Comparison of ENCODE assay signal across 24 cellular contexts in genomic region chr6:4916954-4917561, GRCh38.
DNase-seq lines count a peak whose midpoint lies in the region; ATAC-seq, FAIRE-seq and TF ChIP-seq lines count a peak whose summit lies in the region.
"Had no signal": no experiment of that assay in that cellular context is flagged by ENCODE, and none has a peak within 500 bp of the region (broad histone marks: within the 10 kb centered on the region; RNA-seq: fewer than 3 reads in every experiment).

No MANE protein-coding gene starts in this region.

- peaks cover 11 to 36% (median 28%) of the 10 kb centered on the region in 4 experiments; a peak in 6 of 7 replicates for H3K4me1 ChIP-seq in H1 (replicated peaks in 1 of 4; ENCODE audit: control insufficient read depth in 3 of 4, insufficient read depth in 4 of 4, low read length in 3 of 4)
- H3K4me1 ChIP-seq: breast epithelium had no signal

- peaks cover 2% of the 10 kb centered on the region for H3K36me3 Mint-ChIP-seq in activated naive CD4-positive, alpha-beta T cell treated with anti-CD3 and anti-CD28 coated beads, Interleukin-2, amount 10 ng/mL, durations not matched to agents 7 days and 5 days
- peaks cover 1% of the 10 kb centered on the region for H3K36me3 Mint-ChIP-seq in T-helper 2 cell treated with Interferon-gamma antibody and Interleukin-4, amounts not matched to agents 5 μg/mL and 100 μg/mL, for 36 hours (ENCODE audit: low read depth)

- H2AFZ ChIP-seq in H1 (ENCODE audit: low read length): no peak overlapping the region

- POLR2A ChIA-PET in H1 (lab: Charles Lee; ENCODE audit: partially characterized antibody): interaction anchor here (0.8 kb wide), 1 partner anchor 10 kb away, joined by 3 read pairs; no protein-coding TSS in a partner anchor

- WGBS in H1 (ENCODE audit: extremely low coverage in 1 of 2, insufficient coverage in 1 of 2, insufficient read length in 1 of 2, insufficient replicate concordance in 2 of 2, low coverage in 1 of 2, low lambda C conversion rate in 2 of 2, missing lambda C conversion rate in 1 of 2), 2 experiments: 83% methylated on average over 5 of the region's 5 CpGs; no CpG with 5 or more reads in 1 of the 2 experiments

- H4K91ac ChIP-seq in H1 (replicated peaks; ENCODE audit: insufficient read length, low read length): no peak overlapping the region

- no peak overlapping the region for H3K4ac ChIP-seq in H1 (replicated peaks; ENCODE audit: insufficient read length, low read depth, low read length)

- H3K27ac Mint-ChIP-seq in activated naive CD4-positive, alpha-beta T cell treated with anti-CD3 and anti-CD28 coated beads, Interleukin-2, amount 10 ng/mL, durations not matched to agents 7 days and 5 days: peak overlapping the region; percentile 82
- H3K27ac Mint-ChIP-seq in T-helper 2 cell treated with Interferon-gamma antibody and Interleukin-4, amounts not matched to agents 5 μg/mL and 100 μg/mL, for 36 hours: peak overlapping the region; percentile 59

- H3K18ac ChIP-seq in H1 (ENCODE audit: extremely low read depth, low read length): no peak overlapping the region

- no peak for TF ChIP-seq CTCF in H1 (IDR thresholded peaks at IDR 0.05; ENCODE audit: control extremely low read depth in 1 of 3, insufficient read depth in 1 of 3, low read depth in 1 of 3, low read length in 3 of 3)

- H2BK15ac ChIP-seq in H1 (ENCODE audit: low read length): no peak overlapping the region

- peaks cover 32 to 36% of the 10 kb centered on the region in 2 experiments for H4K20me1 ChIP-seq in H1 (replicated peaks in 1 of 2; ENCODE audit: control insufficient read depth in 1 of 2, insufficient read depth in 2 of 2, low read length in 2 of 2)

- TF ChIP-seq POLR2A in H1 (IDR thresholded peaks at IDR 0.05; ENCODE audit: control extremely low read depth in 1 of 2, low read depth in 2 of 2, low read length in 2 of 2): no peak

- H3K4me3 Mint-ChIP-seq in activated naive CD4-positive, alpha-beta T cell treated with anti-CD3 and anti-CD28 coated beads, Interleukin-2, amount 10 ng/mL, durations not matched to agents 7 days and 5 days: no peak overlapping the region
- peak overlapping the region; percentile 22 for H3K4me3 Mint-ChIP-seq in T-helper 2 cell treated with Interferon-gamma antibody and Interleukin-4, amounts not matched to agents 5 μg/mL and 100 μg/mL, for 36 hours
- H3K4me3 Mint-ChIP-seq: CD14-positive monocyte had no signal

- H3K4me1 Mint-ChIP-seq in activated naive CD4-positive, alpha-beta T cell treated with anti-CD3 and anti-CD28 coated beads, Interleukin-2, amount 10 ng/mL, durations not matched to agents 7 days and 5 days: peaks cover 24% of the 10 kb centered on the region
- H3K4me1 Mint-ChIP-seq in T-helper 2 cell treated with Interferon-gamma antibody and Interleukin-4, amounts not matched to agents 5 μg/mL and 100 μg/mL, for 36 hours (ENCODE audit: low read depth): peaks cover 24% of the 10 kb centered on the region

- H3K23ac ChIP-seq in H1 (ENCODE audit: insufficient read length): no peak overlapping the region

- no peak overlapping the region for H2BK20ac ChIP-seq in H1 (ENCODE audit: low read length)

- no peak overlapping the region for H4K5ac ChIP-seq in H1 (ENCODE audit: insufficient read length, low read depth, low read length)

- H3K4me3 ChIP-seq in H1 (ENCODE audit: extremely low read depth in 1 of 4, insufficient read depth in 2 of 4, low read depth in 3 of 4, low read length in 4 of 4): no peak overlapping the region
- H3K4me3 ChIP-seq: adrenal gland, breast epithelium had no signal

- H2BK12ac ChIP-seq in H1 (ENCODE audit: low read depth, low read length): no peak overlapping the region

- FAIRE-seq in H1 (lab: Jason Lieb, UNC) (no peak), RCC 7860 (lab: Jason Lieb, UNC) (no peak)
- FAIRE-seq: GM19239, HTR-8/SVneo had no signal

- no peak overlapping the region for H3K27ac ChIP-seq in H1 (ENCODE audit: low read depth, low read length)
- H3K27ac ChIP-seq: adrenal gland, breast epithelium had no signal

- H3K79me2 ChIP-seq in H1 (ENCODE audit: control insufficient read depth in 1 of 2, insufficient read depth in 2 of 2, low read length in 2 of 2): peaks cover 5 to 100% of the 10 kb centered on the region in 2 experiments

- H3K27me3 ChIP-seq in H1 (replicated peaks in 1 of 4; ENCODE audit: control insufficient read depth in 3 of 4, extremely low read depth in 1 of 4, insufficient read depth in 3 of 4, low read length in 3 of 4): no peaks in the 10 kb centered on the region
- H3K27me3 ChIP-seq: adrenal gland, breast epithelium had no signal

- H3K4me2 ChIP-seq in H1 (ENCODE audit: insufficient read depth in 1 of 2, low read depth in 2 of 2, low read length in 2 of 2): no peak overlapping the region

- no peak for TF ChIP-seq EP300 in H1 (IDR thresholded peaks at IDR 0.05; ENCODE audit: borderline replicate concordance in 1 of 2, low read depth in 2 of 2, low read length in 2 of 2)

- no peak overlapping the region for H4K8ac ChIP-seq in H1 (ENCODE audit: extremely low read depth, insufficient read depth, low read length)

- TF ChIP-seq RAD21 in H1 (IDR thresholded peaks at IDR 0.05 in 1 of 2, conservative IDR thresholded peaks at IDR 0.05 in 1 of 2; ENCODE audit: low read depth in 2 of 2, low read length in 2 of 2): no peak

- no peaks in the 10 kb centered on the region for H3K36me3 ChIP-seq in H1 (ENCODE audit: control insufficient read depth in 2 of 4, insufficient read depth in 4 of 4, low read length in 3 of 4)
- H3K36me3 ChIP-seq: adrenal gland, breast epithelium had no signal

- H3K9me3 Mint-ChIP-seq in activated naive CD4-positive, alpha-beta T cell treated with anti-CD3 and anti-CD28 coated beads, Interleukin-2, amount 10 ng/mL, durations not matched to agents 7 days and 5 days: no peaks in the 10 kb centered on the region
- no peaks in the 10 kb centered on the region for H3K9me3 Mint-ChIP-seq in T-helper 2 cell treated with Interferon-gamma antibody and Interleukin-4, amounts not matched to agents 5 μg/mL and 100 μg/mL, for 36 hours
- H3K9me3 Mint-ChIP-seq: CD14-positive monocyte had no signal

- H3K14ac ChIP-seq in H1 (ENCODE audit: insufficient read length): no peak overlapping the region

- H2BK120ac ChIP-seq in H1 (replicated peaks; ENCODE audit: low read depth, low read length): no peak overlapping the region

- no peak for DNase-seq in activated naive CD4-positive, alpha-beta T cell treated with anti-CD3 and anti-CD28 coated beads, Interleukin-2, amount 10 ng/mL, durations not matched to agents 7 days and 5 days
- no peak for DNase-seq in activated naive CD4-positive, alpha-beta T cell treated with anti-CD3 and anti-CD28 coated beads, Interleukin-2, amount 50 U/mL, for 16 hours
- DNase-seq in T-helper 2 cell treated with Interferon-gamma antibody and Interleukin-4, amounts not matched to agents 5 μg/mL and 100 μg/mL, for 36 hours (ENCODE audit: low spot score): no peak
- DNase-seq in H1 (ENCODE audit: low read depth in 1 of 2, low spot score in 2 of 2) (no peak), NCI-H2171 treated with DMSO at 0.1 percent for 48 hours (lab: John Stamatoyannopoulos, UW) (no peak), RCC 7860 (ENCODE audit: low spot score) (no peak)
- DNase-seq: activated CD4-positive, CD25-positive, alpha-beta regulatory T cell treated with anti-CD3 and anti-CD28 coated beads, Interleukin-2, amount 50 U/mL, for 72 hours; activated CD8-positive, alpha-beta memory T cell treated with anti-CD3 and anti-CD28 coated beads, Interleukin-2, amount 50 U/mL, for 4 hours; adrenal gland; cortex of kidney; DMS53; GOT3; left colon; mesenchymal stem cell; NCI-H1092; NCI-H1930; NCI-H510A; T-helper 9 cell had no signal

- H2BK5ac ChIP-seq in H1 (ENCODE audit: low read depth, low read length): 0 out of 2 replicates have a peak overlapping the region, but pooled peaks have one; percentile 29

- H3K9me3 ChIP-seq in H1 (ENCODE audit: insufficient read depth in 2 of 2, low read depth in 1 of 2, low read length in 1 of 2): no peaks in the 10 kb centered on the region
- H3K9me3 ChIP-seq: adrenal gland, breast epithelium had no signal

- no peaks in the 10 kb centered on the region for H3K23me2 ChIP-seq in H1 (ENCODE audit: low read depth, low read length)

- H3K9ac ChIP-seq in H1 (replicated peaks in 1 of 4; ENCODE audit: extremely low read depth in 1 of 4, low read depth in 3 of 4, low read length in 3 of 4): no peak overlapping the region

- no peak overlapping the region for H3K56ac ChIP-seq in H1 (replicated peaks; ENCODE audit: insufficient read length, low read depth, low read length)

- CTCF ChIA-PET in activated naive CD4-positive, alpha-beta T cell treated with anti-CD3 and anti-CD28 coated beads, Interleukin-2, amount 10 ng/mL, durations not matched to agents 7 days and 5 days (lab: Charles Lee): interaction anchor here (1.0 kb wide), 1 partner anchor 11 kb away, joined by 5 read pairs; no protein-coding TSS in a partner anchor
- CTCF ChIA-PET in H1 (lab: Charles Lee; ENCODE audit: partially characterized antibody): interaction anchor here (0.5 to 1.2 kb wide), 3 partner anchors 8 to 114 kb away, joined by 3 to 4 read pairs (median 3); no protein-coding TSS in a partner anchor

- H3K79me1 ChIP-seq in H1 (ENCODE audit: low read depth, low read length): peaks cover 17% of the 10 kb centered on the region

- no peak overlapping the region for H2AK5ac ChIP-seq in H1 (ENCODE audit: low read depth, low read length)

- no peak for ATAC-seq in HG02981 (IDR thresholded peaks at IDR 0.05; ENCODE audit: unreplicated experiment)
- ATAC-seq: left colon, sciatic nerve had no signal

- H3K27me3 Mint-ChIP-seq in activated naive CD4-positive, alpha-beta T cell treated with anti-CD3 and anti-CD28 coated beads, Interleukin-2, amount 10 ng/mL, durations not matched to agents 7 days and 5 days: no peaks in the 10 kb centered on the region
- H3K27me3 Mint-ChIP-seq in T-helper 2 cell treated with Interferon-gamma antibody and Interleukin-4, amounts not matched to agents 5 μg/mL and 100 μg/mL, for 36 hours (ENCODE audit: low read depth): no peaks in the 10 kb centered on the region

TF ChIP-seq in H1, 55 proteins besides CTCF, POLR2A, EP300 and RAD21:
- TF ChIP-seq CEBPB (IDR thresholded peaks at IDR 0.05; ENCODE audit: low read depth, low read length): no peak
- TF ChIP-seq POLR2AphosphoS5 (IDR thresholded peaks at IDR 0.05; ENCODE audit: low read depth, low read length): no peak
- TF ChIP-seq GABPA (IDR thresholded peaks at IDR 0.05; ENCODE audit: borderline replicate concordance, insufficient read depth, low read length): no peak
- no peak for TF ChIP-seq SUZ12 (IDR thresholded peaks at IDR 0.05; ENCODE audit: low read length)
- TF ChIP-seq CBX8 (IDR thresholded peaks at IDR 0.05; ENCODE audit: borderline replicate concordance, low read depth, low read length): no peak
- no peak for TF ChIP-seq BRCA1 (IDR thresholded peaks at IDR 0.05; ENCODE audit: low read depth, low read length)
- TF ChIP-seq SRF (IDR thresholded peaks at IDR 0.05; ENCODE audit: low read depth, low read length): no peak
- no peak for TF ChIP-seq TEAD4 (IDR thresholded peaks at IDR 0.05; ENCODE audit: low read depth, low read length)
- no peak for TF ChIP-seq CREB1 (IDR thresholded peaks at IDR 0.05)
- no peak for TF ChIP-seq ZNF274 (IDR thresholded peaks at IDR 0.05; ENCODE audit: borderline replicate concordance, extremely low read depth, low read length)
